In genomic region chr15:38090648-38091047, GRCh38 we compare ENCODE assay signal across 23 cellular contexts.
"Had no signal": no experiment of that assay in that cellular context is flagged by ENCODE, and none has a peak within 500 bp of the region (broad histone marks: within the 10 kb centered on the region; RNA-seq: fewer than 3 reads in every experiment).

No MANE protein-coding gene starts in this region.

- ATAC-seq: esophagus mucosa; foreskin keratinocyte; mucosa of descending colon; natural killer cell treated with Interleukin-12 subunit alpha and Interleukin-12 subunit beta and Interleukin-15 and Interleukin-18, amount 100 ng/mL, for 72 hours; right lobe of liver; stimulated activated memory B cell treated with anti-CD40 and anti-IgM and Interleukin-4, amounts not matched to agents 10 μg/mL and 1 μg/mL and 100 μg/mL, for 72 hours; stimulated activated naive CD8-positive, alpha-beta T cell treated with anti-CD3 and anti-CD28 coated beads, Interleukin-15, Interleukin-2, amounts not matched to agents 100 U/mL and 50 U/mL, for 24 hours had no signal

- H3K27ac ChIP-seq: colonic mucosa, epithelial cell of prostate, foreskin keratinocyte, prostate gland, right lobe of liver, tibial artery had no signal

- DNase-seq: colonic mucosa; effector CD8-positive, alpha-beta T cell; endodermal cell; foreskin keratinocyte; glutamatergic neuron; hypothalamus; immature natural killer cell; islet precursor cell; kidney glomerular epithelial cell; mesenchymal stem cell; mucosa of descending colon; naive B cell; right lobe of liver; stimulated activated CD4-positive, alpha-beta T cell treated with anti-CD3 and anti-CD28 coated beads, Interleukin-4, amount 100 ng/mL, for 4 hours; stimulated activated naive CD8-positive, alpha-beta T cell treated with anti-CD3 and anti-CD28 coated beads, Interleukin-15, Interleukin-2, amounts not matched to agents 100 U/mL and 50 U/mL, for 24 hours; substantia nigra; testis; tibial artery had no signal

- H3K27me3 ChIP-seq: colonic mucosa, foreskin keratinocyte, right lobe of liver, testis, tibial artery had no signal

- H3K4me3 ChIP-seq: colonic mucosa, mucosa of descending colon, prostate gland, right lobe of liver, testis, tibial artery had no signal

- H3K4me1 ChIP-seq: colonic mucosa, foreskin keratinocyte, prostate gland had no signal

- H3K36me3 ChIP-seq: colonic mucosa, prostate gland, right lobe of liver, tibial artery had no signal

- H3K9me3 ChIP-seq: colonic mucosa, mucosa of descending colon, prostate gland, right lobe of liver, testis, tibial artery had no signal
